21 cellular contexts compared by ENCODE assay signal in genomic region chrX:109827772-109828171, GRCh38.
"Had no signal": no experiment of that assay in that cellular context is flagged by ENCODE, and none has a peak within 500 bp of the region (broad histone marks: within the 10 kb centered on the region; RNA-seq: fewer than 3 reads in every experiment).

No MANE protein-coding gene starts in this region.

- H3K27me3 ChIP-seq: suprapubic skin, thyroid gland, upper lobe of left lung, uterus had no signal

- H3K27me3 Mint-ChIP-seq: naive thymus-derived CD4-positive, alpha-beta T cell had no signal

- H3K4me3 ChIP-seq: heart left ventricle, lung, psoas muscle, suprapubic skin, thyroid gland, upper lobe of left lung, uterus had no signal

- H3K36me3 Mint-ChIP-seq: naive thymus-derived CD4-positive, alpha-beta T cell had no signal

- DNase-seq: effector memory CD4-positive, alpha-beta T cell; heart left ventricle; hippocampal formation; left colon; left ventricle myocardium superior; naive thymus-derived CD4-positive, alpha-beta T cell; psoas muscle; retina; small intestine; stimulated activated CD4-positive, alpha-beta T cell treated with anti-CD3 and anti-CD28 coated beads, Interleukin-2, amount 100 ng/mL, for 48 hours; stimulated activated naive CD4-positive, alpha-beta T cell treated with Interleukin-2 at 50 U/mL for 16 hours; thyroid gland; upper lobe of left lung; uterus had no signal

- ATAC-seq: esophagus mucosa; heart left ventricle; left colon; left ventricle myocardium superior; naive thymus-derived CD4-positive, alpha-beta T cell; sciatic nerve had no signal

- H3K4me1 ChIP-seq: suprapubic skin, thyroid gland, upper lobe of left lung, uterus had no signal

- FAIRE-seq: endometrium, frontal cortex, small intestine had no signal

- H3K27ac Mint-ChIP-seq: naive thymus-derived CD4-positive, alpha-beta T cell had no signal

- H3K9me3 ChIP-seq: heart left ventricle, neutrophil, psoas muscle, suprapubic skin, thyroid gland, upper lobe of left lung, uterus had no signal

- H3K4me3 Mint-ChIP-seq: naive thymus-derived CD4-positive, alpha-beta T cell had no signal

- H3K27ac ChIP-seq: heart left ventricle, neutrophil, psoas muscle, suprapubic skin, thyroid gland, upper lobe of left lung, uterus had no signal

- H3K36me3 ChIP-seq: heart left ventricle, neutrophil, suprapubic skin, thyroid gland, upper lobe of left lung, uterus had no signal
